Comparison of ENCODE assay signal across 6 cellular contexts in genomic region chr11:105825141-105825540, GRCh38.
"Had no signal": no experiment of that assay in that cellular context is flagged by ENCODE, and none has a peak within 500 bp of the region (broad histone marks: within the 10 kb centered on the region; RNA-seq: fewer than 3 reads in every experiment).

No MANE protein-coding gene starts in this region.

- H3K36me3 ChIP-seq: HAP-1 had no signal

- H3K9me3 ChIP-seq: HAP-1 had no signal

- H3K9ac ChIP-seq: GM23248 had no signal

- H2AFZ ChIP-seq: GM23248 had no signal

- DNase-seq: GM23248, GOT3, H7, HFFc6 had no signal

- H3K27ac ChIP-seq: GM23248, HL-60 had no signal

- H3K4me1 ChIP-seq: HAP-1 had no signal

- H3K4me3 ChIP-seq: GM23248, HAP-1 had no signal
